ENCODE assay signal across 8 cellular contexts in the genomic region with DNA sequence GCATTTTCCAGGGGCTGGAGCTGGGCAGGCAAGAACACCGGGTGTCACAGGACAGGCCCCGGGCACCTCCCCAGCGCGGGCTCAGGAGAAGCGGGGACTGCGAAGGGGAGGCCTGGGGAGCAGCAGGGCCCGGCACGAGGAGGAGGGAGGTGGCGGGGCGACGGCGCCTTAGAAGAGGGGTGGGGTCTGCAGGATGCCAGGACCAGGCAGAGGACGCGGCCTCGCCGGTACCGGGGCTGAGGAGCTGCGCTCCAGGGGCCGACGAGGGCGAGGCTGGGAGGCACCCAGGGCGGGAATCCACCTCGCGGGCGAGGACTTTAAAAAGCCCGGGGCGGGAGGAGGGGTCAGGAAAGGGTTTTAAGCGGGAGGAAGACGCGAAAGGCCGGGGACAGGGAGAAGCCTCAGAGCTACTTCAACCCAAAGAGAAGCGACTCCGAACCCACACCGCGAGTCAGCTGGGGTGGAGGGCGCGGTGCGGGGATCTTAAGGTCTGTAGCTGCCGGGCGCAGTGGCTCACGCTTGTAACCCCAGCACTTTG. TPM values are rescaled to one million over a fixed set of nuclear protein-coding genes. Genes with fewer than 3 reads are reported as not detected.
DNase-seq lines count a peak whose midpoint lies in the region; ATAC-seq and TF ChIP-seq lines count a peak whose summit lies in the region.

No MANE protein-coding gene starts in this region.

- in situ Hi-C loops in astrocyte of the cerebellum (cut with HindIII; ENCODE audit: low sequenced_read_pairs): no loop called here

- H3K4me3 ChIP-seq in astrocyte of the cerebellum (ENCODE audit: low read depth, low read length) (peak overlapping the region; percentile 62), iPS-15b (ENCODE audit: low read depth, low read length) (peak overlapping the region; percentile 69)

- H3K9me3 ChIP-seq in ES-I3 (ENCODE audit: control insufficient read depth, insufficient read depth, low read length) (no peaks in the 10 kb centered on the region), iPS-15b (ENCODE audit: control insufficient read depth, insufficient read depth, low read length) (no peaks in the 10 kb centered on the region)

- H3K36me3 ChIP-seq in ES-I3 (ENCODE audit: insufficient read depth, low read length) (no peaks in the 10 kb centered on the region), iPS-15b (ENCODE audit: control insufficient read depth, insufficient read depth, low read length) (no peaks in the 10 kb centered on the region)

- H3K9ac ChIP-seq in ES-I3 (ENCODE audit: low read depth, low read length) (peak overlapping the region; percentile 65), iPS-15b (ENCODE audit: low read depth, low read length) (no peak overlapping the region)

- peaks cover 3% of the 10 kb centered on the region for H3K27me3 ChIP-seq in iPS-15b (ENCODE audit: control insufficient read depth, insufficient read depth, low read length)

- intact Hi-C loops in sciatic nerve (cut with DNase I): no loop called here

- DNase-seq in RPMI8226: peak; percentile 7
- no peak for DNase-seq in astrocyte of the cerebellum (ENCODE audit: low read depth)
- DNase-seq in sciatic nerve (ENCODE audit: low spot score): peak; percentile 61
- no peak for DNase-seq in NCI-H2029 (lab: John Stamatoyannopoulos, UW)

- H3K4me1 ChIP-seq in ES-I3 (ENCODE audit: insufficient read depth, low read length): no peaks in the 10 kb centered on the region; the same call in 1 of the 2 replicates
- H3K4me1 ChIP-seq in iPS-15b (ENCODE audit: control insufficient read depth, insufficient read depth, low read length): no peaks in the 10 kb centered on the region

- TF ChIP-seq CTCF in astrocyte of the cerebellum (IDR thresholded peaks at IDR 0.05; ENCODE audit: low read depth, low read length, missing control alignments): no peak

- peak; percentile 52 for ATAC-seq in sciatic nerve
- no peak for ATAC-seq in HG03469 (IDR thresholded peaks at IDR 0.05; ENCODE audit: unreplicated experiment)
- ATAC-seq in GM21825 (IDR thresholded peaks at IDR 0.05; ENCODE audit: unreplicated experiment): no peak

RNA-seq across cellular contexts. Expression of a gene that starts 0.7 kb away (rescaled TPM):
- total RNA-seq in sciatic nerve: 20.2 TPM

RNA-seq across cellular contexts. Expression of a gene that starts 25.5 kb away (rescaled TPM):
- 12.6 TPM for total RNA-seq in sciatic nerve

RNA-seq across cellular contexts. Expression of a gene that starts 35.0 kb away (rescaled TPM):
- 8.4 TPM for total RNA-seq in sciatic nerve

RNA-seq across cellular contexts. Expression of a gene that starts 55.0 kb away (rescaled TPM):
- 48.1 TPM for total RNA-seq in sciatic nerve

Comparison
In these comparisons a context has a peak if more than half of its experiments do, and no peak if none do; other contexts are left out.
1. DNase-seq: peak in RPMI8226 (single experiment) and sciatic nerve (single experiment); none in astrocyte of the cerebellum (single experiment) and NCI-H2029 (single experiment).